Comparison of ENCODE assay signal across 1 cellular context in genomic region chr1:36269408-36269838, GRCh38.
A peak's percentile ranks its signal among the peaks of the same experiment; 100 is the strongest.
TF ChIP-seq lines count a peak whose summit lies in the region.

No MANE protein-coding gene starts in this region.

TF ChIP-seq in HepG2, 621 proteins besides CTCF, POLR2A, EP300 and RAD21 (continued from another document and continues in another):
- TF ChIP-seq CENPX (CRISPR knock-in tag; IDR thresholded peaks at IDR 0.05) (no peak), TBX2 (CRISPR knock-in tag; IDR thresholded peaks at IDR 0.05; ENCODE audit: borderline replicate concordance) (peak; percentile 73), ZNF703 (CRISPR knock-in tag; IDR thresholded peaks at IDR 0.05; ENCODE audit: borderline replicate concordance) (no peak), KDM1A (CRISPR knock-in tag; IDR thresholded peaks at IDR 0.05) (peak; percentile 49; the same call in 1 of the 2 replicates), DDIT3 (CRISPR knock-in tag; IDR thresholded peaks at IDR 0.05) (no peak), ZNF275 (CRISPR knock-in tag; IDR thresholded peaks at IDR 0.05; ENCODE audit: borderline replicate concordance) (0 out of 2 replicates have a peak, but pooled peaks have one; percentile 19), THRA (CRISPR knock-in tag; IDR thresholded peaks at IDR 0.05; ENCODE audit: borderline replicate concordance) (peak; percentile 78), KLF6 (CRISPR knock-in tag; IDR thresholded peaks at IDR 0.05) (0 out of 2 replicates have a peak, but pooled peaks have one; percentile 38), JDP2 (CRISPR knock-in tag; IDR thresholded peaks at IDR 0.05; ENCODE audit: borderline replicate concordance) (no peak), SYNCRIP (IDR thresholded peaks at IDR 0.05; ENCODE audit: insufficient read depth, low read depth, low read length) (no peak), ZNF879 (CRISPR knock-in tag; IDR thresholded peaks at IDR 0.05) (no peak), ELF4 (CRISPR knock-in tag; IDR thresholded peaks at IDR 0.05; ENCODE audit: borderline replicate concordance) (no peak), GMEB2 (CRISPR knock-in tag; IDR thresholded peaks at IDR 0.05; ENCODE audit: low read depth) (no peak), ZNF713 (CRISPR knock-in tag; IDR thresholded peaks at IDR 0.05) (no peak), SMAD1 (CRISPR knock-in tag; IDR thresholded peaks at IDR 0.05; ENCODE audit: borderline replicate concordance, low read depth) (no peak), ZNF17 (CRISPR knock-in tag; IDR thresholded peaks at IDR 0.05) (no peak), ZNF776 (CRISPR knock-in tag; IDR thresholded peaks at IDR 0.05) (no peak), SNAPC2 (CRISPR knock-in tag; IDR thresholded peaks at IDR 0.05) (no peak), MZF1 (CRISPR knock-in tag; IDR thresholded peaks at IDR 0.05; ENCODE audit: borderline replicate concordance) (no peak), ZMAT3 (CRISPR knock-in tag; conservative IDR thresholded peaks at IDR 0.05) (no peak), ZNF550 (CRISPR knock-in tag; IDR thresholded peaks at IDR 0.05; ENCODE audit: borderline replicate concordance) (no peak), SCMH1 (CRISPR knock-in tag; IDR thresholded peaks at IDR 0.05; ENCODE audit: borderline replicate concordance) (no peak), ZNF589 (CRISPR knock-in tag; conservative IDR thresholded peaks at IDR 0.05) (no peak), ZNF446 (CRISPR knock-in tag; IDR thresholded peaks at IDR 0.05) (no peak), ZNF782 (CRISPR knock-in tag; IDR thresholded peaks at IDR 0.05; ENCODE audit: borderline replicate concordance) (no peak), ZSCAN29 (CRISPR knock-in tag; conservative IDR thresholded peaks at IDR 0.05) (no peak), DBP (CRISPR knock-in tag; IDR thresholded peaks at IDR 0.05; ENCODE audit: not compliant biosample characterization) (no peak), ZNF800 (CRISPR knock-in tag; IDR thresholded peaks at IDR 0.05) (no peak), ZBTB7B (CRISPR knock-in tag; IDR thresholded peaks at IDR 0.05) (peak; percentile 53; the same call in 1 of the 2 replicates), TAF1 (CRISPR knock-in tag; IDR thresholded peaks at IDR 0.05) (no peak; the same call in 1 of the 2 replicates), TGIF2 (CRISPR knock-in tag; IDR thresholded peaks at IDR 0.05) (peak; percentile 68), TCF7 (IDR thresholded peaks at IDR 0.05; ENCODE audit: low read depth) (peak; percentile 82), ZNF224 (CRISPR knock-in tag; IDR thresholded peaks at IDR 0.05) (no peak), ZNF547 (CRISPR knock-in tag; IDR thresholded peaks at IDR 0.05) (no peak), HNRNPLL (IDR thresholded peaks at IDR 0.05; ENCODE audit: low read depth, low read length, poor library complexity, severe bottlenecking) (no peak), MLX (CRISPR knock-in tag; IDR thresholded peaks at IDR 0.05) (peak; percentile 91), HNRNPUL1 (IDR thresholded peaks at IDR 0.05; ENCODE audit: low read depth, low read length) (no peak), AGO2 (optimal IDR thresholded peaks at IDR 0.05; ENCODE audit: low read depth, low read length) (no peak), ZNF672 (CRISPR knock-in tag; IDR thresholded peaks at IDR 0.05) (no peak), ADNP (CRISPR knock-in tag; IDR thresholded peaks at IDR 0.05) (no peak), ZNF260 (CRISPR knock-in tag; IDR thresholded peaks at IDR 0.05; ENCODE audit: borderline replicate concordance, low read depth) (no peak), SIN3A (IDR thresholded peaks at IDR 0.05; ENCODE audit: borderline replicate concordance, low read depth, low read length) (peak; percentile 66), ZNF543 (CRISPR knock-in tag; IDR thresholded peaks at IDR 0.05) (no peak), GATA4 (IDR thresholded peaks at IDR 0.05; ENCODE audit: borderline replicate concordance, low read depth) (no peak; the same call in 1 of the 2 replicates), ZNF383 (CRISPR knock-in tag; IDR thresholded peaks at IDR 0.05; ENCODE audit: borderline replicate concordance) (no peak), TERF1 (CRISPR knock-in tag; IDR thresholded peaks at IDR 0.05) (no peak), ZFP62 (CRISPR knock-in tag; IDR thresholded peaks at IDR 0.05) (no peak), FOXJ3 (CRISPR knock-in tag; IDR thresholded peaks at IDR 0.05; ENCODE audit: borderline replicate concordance) (peak; percentile 91), CCAR2 (optimal IDR thresholded peaks at IDR 0.05; ENCODE audit: low read depth, low read length) (no peak), ZKSCAN1 (IDR thresholded peaks at IDR 0.05; ENCODE audit: low read length) (0 out of 2 replicates have a peak, but pooled peaks have one; percentile 4), HHEX (CRISPR knock-in tag; IDR thresholded peaks at IDR 0.05) (peak; percentile 86), PBX3 (CRISPR knock-in tag; IDR thresholded peaks at IDR 0.05; ENCODE audit: borderline replicate concordance) (no peak)
- TF ChIP-seq, protein P1, sequence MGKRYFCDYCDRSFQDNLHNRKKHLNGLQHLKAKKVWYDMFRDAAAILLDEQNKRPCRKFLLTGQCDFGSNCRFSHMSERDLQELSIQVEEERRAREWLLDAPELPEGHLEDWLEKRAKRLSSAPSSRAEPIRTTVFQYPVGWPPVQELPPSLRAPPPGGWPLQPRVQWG (CRISPR knock-in tag; IDR thresholded peaks at IDR 0.05; ENCODE audit: borderline replicate concordance, low read depth) = no peak
- TF ChIP-seq, protein P2, sequence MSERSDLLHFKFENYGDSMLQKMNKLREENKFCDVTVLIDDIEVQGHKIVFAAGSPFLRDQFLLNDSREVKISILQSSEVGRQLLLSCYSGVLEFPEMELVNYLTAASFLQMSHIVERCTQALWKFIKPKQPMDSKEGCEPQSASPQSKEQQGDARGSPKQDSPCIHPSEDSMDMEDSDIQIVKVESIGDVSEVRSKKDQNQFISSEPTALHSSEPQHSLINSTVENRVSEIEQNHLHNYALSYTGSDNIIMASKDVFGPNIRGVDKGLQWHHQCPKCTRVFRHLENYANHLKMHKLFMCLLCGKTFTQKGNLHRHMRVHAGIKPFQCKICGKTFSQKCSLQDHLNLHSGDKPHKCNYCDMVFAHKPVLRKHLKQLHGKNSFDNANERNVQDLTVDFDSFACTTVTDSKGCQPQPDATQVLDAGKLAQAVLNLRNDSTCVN (CRISPR knock-in tag; IDR thresholded peaks at IDR 0.05; ENCODE audit: borderline replicate concordance) = no peak
